In genomic region chr11:118631510-118631909, GRCh38 we compare ENCODE assay signal across 2 cellular contexts.
TF ChIP-seq lines count a peak whose summit lies in the region.

No MANE protein-coding gene starts in this region.

TF ChIP-seq in WTC11, 78 proteins besides CTCF, POLR2A, EP300 and RAD21:
- TF ChIP-seq PRDM15 (CRISPR knock-in tag; IDR thresholded peaks at IDR 0.05) (no peak), ZNF219 (CRISPR knock-in tag; IDR thresholded peaks at IDR 0.05; ENCODE audit: borderline replicate concordance) (no peak), USF2 (CRISPR knock-in tag; IDR thresholded peaks at IDR 0.05) (no peak)

TF ChIP-seq in GM23338, 12 proteins besides CTCF, POLR2A, EP300 and RAD21 (continued from another document):
- TF ChIP-seq ZNF462 (CRISPR knock-in tag; IDR thresholded peaks at IDR 0.05), result no peak
- no peak for TF ChIP-seq NANOG (IDR thresholded peaks at IDR 0.05; ENCODE audit: borderline replicate concordance)
- no peak for TF ChIP-seq EZH2 (IDR thresholded peaks at IDR 0.05; ENCODE audit: low read depth, unreplicated experiment)
- TF ChIP-seq REST (IDR thresholded peaks at IDR 0.05; ENCODE audit: unreplicated experiment), result no peak
- no peak for TF ChIP-seq ETS1 (IDR thresholded peaks at IDR 0.05)
- no peak for TF ChIP-seq ZNF114 (CRISPR knock-in tag; IDR thresholded peaks at IDR 0.05)
